ENCODE assay signal across 30 cellular contexts in the genomic region with DNA sequence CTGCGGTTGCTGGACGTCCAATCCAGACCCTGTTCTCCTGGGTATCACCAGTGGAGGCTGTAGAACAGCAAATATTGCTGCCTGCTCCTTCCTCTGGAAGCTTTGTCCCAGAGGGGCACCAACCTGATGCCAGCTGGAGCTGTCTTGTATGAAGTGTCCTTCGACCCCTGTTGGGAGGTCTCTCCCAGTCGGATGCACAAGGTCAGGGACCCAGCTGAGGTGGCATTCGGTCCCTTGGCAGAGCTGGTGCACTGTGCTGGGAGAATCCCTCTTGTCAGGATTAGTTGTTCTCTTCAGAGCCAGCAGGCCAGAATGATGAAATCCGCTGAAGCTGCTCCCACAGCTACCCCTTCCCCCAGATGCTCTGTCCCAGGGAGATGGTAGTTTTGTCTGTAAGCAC.
DNase-seq lines count a peak whose midpoint lies in the region; ATAC-seq and TF ChIP-seq lines count a peak whose summit lies in the region.
"Had no signal": no experiment of that assay in that cellular context is flagged by ENCODE, and none has a peak within 500 bp of the region (broad histone marks: within the 10 kb centered on the region; RNA-seq: fewer than 3 reads in every experiment).

No MANE protein-coding gene starts in this region.

- peak; percentile 6 for DNase-seq in Right ventricle myocardium superior
- no peak for DNase-seq in cardiac septum (ENCODE audit: low spot score)
- peak; percentile 55 for DNase-seq in chondrocyte (ENCODE audit: low spot score)
- peak; percentile 81 for DNase-seq in mesenteric fat pad (ENCODE audit: low spot score)
- DNase-seq in posterior vena cava (ENCODE audit: low spot score), result peak; percentile 32
- no peak for DNase-seq in stimulated activated CD4-positive, alpha-beta T cell treated with anti-CD3 and anti-CD28 coated beads, Interleukin-1b, Interleukin-23, amount 100 ng/mL, for 48 hours
- no peak for DNase-seq in NCI-H524 (lab: John Stamatoyannopoulos, UW)
- DNase-seq in Calu3, result no peak
- DNase-seq: 8988T; ACHN; AML-193; BE2C; C1 segment of cervical spinal cord; Caco-2; CD4-positive, alpha-beta memory T cell; CD4-positive, alpha-beta T cell; CD4-positive, CD25-positive, alpha-beta regulatory T cell; CD8-positive, alpha-beta memory T cell; CD8-positive, alpha-beta T cell; COR-L47; DMS 273 treated with DMSO at 0.1 percent for 48 hours; DMS153; DMS53; DMS79; DMS79 treated with DMSO at 0.1 percent for 48 hours; DND-41; EL had no signal

- ATAC-seq in Right ventricle myocardium superior (ENCODE audit: poor library complexity), result no peak
- ATAC-seq: A549; CD8-positive, alpha-beta T cell had no signal

- no peak overlapping the region for H3K4me3 Mint-ChIP-seq in chondrocyte (ENCODE audit: unreplicated experiment)
- H3K4me3 Mint-ChIP-seq in Calu3 (ENCODE audit: low read depth, unreplicated experiment), result no peak overlapping the region
- H3K4me3 Mint-ChIP-seq: B cell; CD14-positive monocyte; CD4-positive, alpha-beta memory T cell; CD4-positive, alpha-beta T cell; CD4-positive, CD25-positive, alpha-beta regulatory T cell; CD8-positive, alpha-beta memory T cell; CD8-positive, alpha-beta T cell had no signal

- H3K9me3 Mint-ChIP-seq in chondrocyte (ENCODE audit: low read depth) (peaks cover 46% of the 10 kb centered on the region), Calu3 (ENCODE audit: low read depth, unreplicated experiment) (peaks cover 10% of the 10 kb centered on the region)
- H3K9me3 Mint-ChIP-seq: CD4-positive, alpha-beta T cell had no signal

- no peaks in the 10 kb centered on the region for H3K36me3 Mint-ChIP-seq in chondrocyte (ENCODE audit: low read depth)
- H3K36me3 Mint-ChIP-seq in Calu3 (ENCODE audit: insufficient read depth, unreplicated experiment), result no peaks in the 10 kb centered on the region
- H3K36me3 Mint-ChIP-seq: CD14-positive monocyte; CD8-positive, alpha-beta memory T cell had no signal

- TF ChIP-seq CTCF in chondrocyte (IDR thresholded peaks at IDR 0.05), result no peak
- TF ChIP-seq CTCF in Calu3 (IDR thresholded peaks at IDR 0.05; ENCODE audit: unreplicated experiment), result no peak

- H3K4me1 Mint-ChIP-seq in chondrocyte (ENCODE audit: low read depth), result no peaks in the 10 kb centered on the region
- no peaks in the 10 kb centered on the region for H3K4me1 Mint-ChIP-seq in Calu3 (ENCODE audit: low read depth, unreplicated experiment)
- H3K4me1 Mint-ChIP-seq: B cell; CD14-positive monocyte; CD4-positive, alpha-beta memory T cell; CD4-positive, CD25-positive, alpha-beta regulatory T cell; CD8-positive, alpha-beta memory T cell had no signal

- CTCF ChIA-PET in Calu3 (lab: Charles Lee), result no interaction called here

- BruUV-seq in Calu3 (replicated peaks; lab: Mats Ljungman, UMichigan), result no TSS peak

- no peaks in the 10 kb centered on the region for H3K27me3 Mint-ChIP-seq in chondrocyte (ENCODE audit: low read depth)
- H3K27me3 Mint-ChIP-seq in Calu3 (ENCODE audit: unreplicated experiment), result no peaks in the 10 kb centered on the region
- H3K27me3 Mint-ChIP-seq: B cell; CD4-positive, alpha-beta memory T cell; CD4-positive, alpha-beta T cell; CD4-positive, CD25-positive, alpha-beta regulatory T cell had no signal

- intact Hi-C loops in Right ventricle myocardium superior (cut with DNase I) (no loop called here), cardiac septum (cut with DNase I) (no loop called here), posterior vena cava (cut with DNase I) (no loop called here), Calu3 (cut with micrococcal nuclease; ENCODE audit: unreplicated experiment) (no loop called here)

- no peak overlapping the region for H3K27ac Mint-ChIP-seq in chondrocyte (ENCODE audit: unreplicated experiment)
- no peak overlapping the region for H3K27ac Mint-ChIP-seq in Calu3 (ENCODE audit: unreplicated experiment)
- H3K27ac Mint-ChIP-seq: B cell; CD14-positive monocyte; CD4-positive, alpha-beta memory T cell; CD4-positive, alpha-beta T cell; CD4-positive, CD25-positive, alpha-beta regulatory T cell; CD8-positive, alpha-beta memory T cell; CD8-positive, alpha-beta T cell had no signal

Comparison
In these comparisons a context has a peak if more than half of its experiments do, and no peak if none do; other contexts are left out.
1. DNase-seq: peak in Right ventricle myocardium superior (single experiment), chondrocyte (single experiment), mesenteric fat pad (single experiment) and posterior vena cava (single experiment); none in cardiac septum (single experiment), stimulated activated CD4-positive, alpha-beta T cell treated with anti-CD3 and anti-CD28 coated beads, Interleukin-1b, Interleukin-23, amount 100 ng/mL, for 48 hours (single experiment), NCI-H524 (0 of 2) and Calu3 (single experiment).